Comparison of ENCODE assay signal across 23 cellular contexts in the genomic region with DNA sequence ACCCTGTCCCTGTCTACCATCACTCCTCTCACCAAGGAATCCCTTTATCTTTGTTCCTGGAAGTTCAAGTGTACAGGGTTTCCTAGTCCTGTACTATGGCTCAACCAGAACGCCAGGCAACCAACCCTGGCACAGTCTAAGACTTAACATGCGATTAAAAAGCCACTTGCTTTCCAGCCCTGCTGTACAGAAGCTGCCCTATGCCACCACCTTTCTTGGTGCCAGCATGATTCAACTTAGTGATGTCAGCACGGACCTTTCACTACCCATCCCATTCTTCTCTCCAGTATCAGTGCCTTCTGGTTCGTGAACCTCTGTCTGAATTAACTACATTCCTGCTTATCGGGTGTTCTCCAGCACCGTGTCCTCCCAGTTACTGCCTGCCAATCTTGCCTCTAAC.
"Had no signal": no experiment of that assay in that cellular context is flagged by ENCODE, and none has a peak within 500 bp of the region (broad histone marks: within the 10 kb centered on the region; RNA-seq: fewer than 3 reads in every experiment).

No MANE protein-coding gene starts in this region.

- H3K4me3 Mint-ChIP-seq: activated naive CD4-positive, alpha-beta T cell treated with anti-CD3 and anti-CD28 coated beads, Interleukin-2, amount 10 ng/mL, durations not matched to agents 7 days and 5 days; activated T-helper 17 cell treated with anti-CD3 and anti-CD28 coated beads, Interleukin-2, amount 50 U/mL, for 72 hours; central memory CD8-positive, alpha-beta T cell; nephron progenitor cell; T-cell had no signal

- H3K9me3 Mint-ChIP-seq: activated T-helper 17 cell treated with anti-CD3 and anti-CD28 coated beads, Interleukin-2, amount 50 U/mL, for 72 hours; central memory CD8-positive, alpha-beta T cell; nephron progenitor cell; T-cell had no signal

- ATAC-seq: activated T-helper 17 cell treated with anti-CD3 and anti-CD28 coated beads, Interleukin-2, amount 50 U/mL, for 72 hours; body of pancreas; foreskin keratinocyte; lower lobe of right lung; T-cell had no signal

- H3K27me3 Mint-ChIP-seq: activated naive CD4-positive, alpha-beta T cell treated with anti-CD3 and anti-CD28 coated beads, Interleukin-2, amount 10 ng/mL, durations not matched to agents 7 days and 5 days; activated T-helper 17 cell treated with anti-CD3 and anti-CD28 coated beads, Interleukin-2, amount 50 U/mL, for 72 hours; central memory CD8-positive, alpha-beta T cell; T-cell had no signal

- H3K4me3 ChIP-seq: adrenal gland, body of pancreas, esophagus squamous epithelium, lower lobe of right lung, tibial artery, uterus had no signal

- H3K36me3 ChIP-seq: adrenal gland, esophagus squamous epithelium, lower lobe of right lung, tibial artery, uterus had no signal

- H3K4me1 ChIP-seq: adrenal gland, body of pancreas, esophagus squamous epithelium, foreskin keratinocyte, lower lobe of right lung, uterus had no signal

- DNase-seq: activated CD4-positive, alpha-beta T cell treated with anti-CD3 and anti-CD28 coated beads for 1 hour; activated CD4-positive, alpha-beta T cell treated with anti-CD3 and anti-CD28 coated beads, Interleukin-2, amount 50 U/mL, for 4 hours; activated naive CD4-positive, alpha-beta T cell treated with anti-CD3 and anti-CD28 coated beads, Interleukin-2, amount 10 ng/mL, durations not matched to agents 7 days and 5 days; adrenal gland; body of pancreas; cortex of kidney; effector CD8-positive, alpha-beta T cell; esophagus squamous epithelium; foreskin keratinocyte; glutamatergic neuron; kidney glomerular epithelial cell; lower lobe of right lung; nephron progenitor cell; stimulated activated CD4-positive, alpha-beta T cell treated with anti-CD3 and anti-CD28 coated beads, Interleukin-2, amount 100 ng/mL, for 48 hours; stimulated activated naive CD4-positive, alpha-beta T cell; T-cell; T1000; tibial artery; uterus had no signal

- H3K9me3 ChIP-seq: adrenal gland, body of pancreas, esophagus squamous epithelium, lower lobe of right lung, tibial artery, uterus had no signal

- H3K27me3 ChIP-seq: adrenal gland, body of pancreas, esophagus squamous epithelium, foreskin keratinocyte, tibial artery, uterus had no signal

- H3K27ac Mint-ChIP-seq: activated naive CD4-positive, alpha-beta T cell treated with anti-CD3 and anti-CD28 coated beads, Interleukin-2, amount 10 ng/mL, durations not matched to agents 7 days and 5 days; activated T-helper 17 cell treated with anti-CD3 and anti-CD28 coated beads, Interleukin-2, amount 50 U/mL, for 72 hours; nephron progenitor cell; T-cell had no signal

- H3K27ac ChIP-seq: adrenal gland, body of pancreas, esophagus squamous epithelium, foreskin keratinocyte, lower lobe of right lung, tibial artery, uterus, VCaP had no signal

- FAIRE-seq: endothelial cell of umbilical vein had no signal
